8 cellular contexts compared by ENCODE assay signal in genomic region chr3:122681294-122682015, GRCh38. TPM values are rescaled to one million over a fixed set of nuclear protein-coding genes. Genes with fewer than 3 reads are reported as not detected.
DNase-seq lines count a peak whose midpoint lies in the region; ATAC-seq, FAIRE-seq and TF ChIP-seq lines count a peak whose summit lies in the region.

No MANE protein-coding gene starts in this region.

- H3K4me3 Mint-ChIP-seq in activated T-helper 17 cell treated with anti-CD3 and anti-CD28 coated beads, Interleukin-2, amount 50 U/mL, for 72 hours: peak overlapping the region; percentile 96
- H3K4me3 Mint-ChIP-seq in stimulated activated naive B cell treated with anti-CD40 and anti-IgM and Interleukin-4, amounts not matched to agents 10 μg/mL and 1 μg/mL and 100 μg/mL, for 72 hours: peak overlapping the region; percentile 93 to 97

- peak overlapping the region; percentile 97 for H3K27ac Mint-ChIP-seq in activated T-helper 17 cell treated with anti-CD3 and anti-CD28 coated beads, Interleukin-2, amount 50 U/mL, for 72 hours
- H3K27ac Mint-ChIP-seq in stimulated activated naive B cell treated with anti-CD40 and anti-IgM and Interleukin-4, amounts not matched to agents 10 μg/mL and 1 μg/mL and 100 μg/mL, for 72 hours: peak overlapping the region; percentile 96

- H3K4me1 ChIP-seq in iPS DF 6.9 (ENCODE audit: control insufficient read depth, insufficient read depth, low read length): peaks cover 6% of the 10 kb centered on the region; the same call in 1 of the 2 replicates

- no peaks in the 10 kb centered on the region for H3K9me3 Mint-ChIP-seq in activated T-helper 17 cell treated with anti-CD3 and anti-CD28 coated beads, Interleukin-2, amount 50 U/mL, for 72 hours
- H3K9me3 Mint-ChIP-seq in stimulated activated naive B cell treated with anti-CD40 and anti-IgM and Interleukin-4, amounts not matched to agents 10 μg/mL and 1 μg/mL and 100 μg/mL, for 72 hours: no peaks in the 10 kb centered on the region

- WGBS in iPS DF 6.9 (ENCODE audit: insufficient coverage, insufficient read length): no CpG with 5 or more reads among the region's 23 CpGs

- H3K4me1 Mint-ChIP-seq in activated T-helper 17 cell treated with anti-CD3 and anti-CD28 coated beads, Interleukin-2, amount 50 U/mL, for 72 hours: peaks cover 42% of the 10 kb centered on the region
- H3K4me1 Mint-ChIP-seq in stimulated activated naive B cell treated with anti-CD40 and anti-IgM and Interleukin-4, amounts not matched to agents 10 μg/mL and 1 μg/mL and 100 μg/mL, for 72 hours: peaks cover 47 to 68% of the 10 kb centered on the region in 2 donors

- no peak for ATAC-seq in activated T-helper 17 cell treated with anti-CD3 and anti-CD28 coated beads, Interleukin-2, amount 50 U/mL, for 72 hours (replicated peaks)
- ATAC-seq in stimulated activated naive B cell treated with anti-CD40 and anti-IgM and Interleukin-4, amounts not matched to agents 10 μg/mL and 1 μg/mL and 100 μg/mL, for 72 hours (replicated peaks): no peak
- no peak for ATAC-seq in HG02588 (IDR thresholded peaks at IDR 0.05; ENCODE audit: unreplicated experiment)

- no peak overlapping the region for H3K27ac ChIP-seq in HL-60 (replicated peaks)
- H3K27ac ChIP-seq in iPS DF 6.9 (ENCODE audit: low read length): no peak overlapping the region

- H3K36me3 Mint-ChIP-seq in activated T-helper 17 cell treated with anti-CD3 and anti-CD28 coated beads, Interleukin-2, amount 50 U/mL, for 72 hours (ENCODE audit: low read depth): peaks cover 22% of the 10 kb centered on the region
- peaks cover 13 to 28% of the 10 kb centered on the region in 2 donors for H3K36me3 Mint-ChIP-seq in stimulated activated naive B cell treated with anti-CD40 and anti-IgM and Interleukin-4, amounts not matched to agents 10 μg/mL and 1 μg/mL and 100 μg/mL, for 72 hours

- no peaks in the 10 kb centered on the region for H3K9me3 ChIP-seq in iPS DF 6.9 (ENCODE audit: control insufficient read depth, insufficient read depth, low read length)

- H3K4me3 ChIP-seq in HL-60 (replicated peaks; ENCODE audit: insufficient read depth, low read length) (peak overlapping the region; percentile 93), iPS DF 6.9 (ENCODE audit: low read length) (peak overlapping the region; percentile 86; the same call in 1 of the 2 replicates)

- DNase-seq in HL-60 (ENCODE audit: low read depth in 1 of 2, low spot score in 1 of 2): no peak
- no peak for DNase-seq in iPS DF 6.9 (ENCODE audit: low read depth, low spot score)
- no peak for DNase-seq in stimulated activated naive B cell treated with anti-CD40 and anti-IgM and Interleukin-4, amounts not matched to agents 10 μg/mL and 1 μg/mL and 100 μg/mL, for 72 hours
- no peak for DNase-seq in MV-4-11 (lab: John Stamatoyannopoulos, UW)
- no peak for DNase-seq in NCI-H2171 (lab: John Stamatoyannopoulos, UW)
- DNase-seq in GM19239 (ENCODE audit: insufficient read length, low spot score): no peak

- H3K27me3 Mint-ChIP-seq in activated T-helper 17 cell treated with anti-CD3 and anti-CD28 coated beads, Interleukin-2, amount 50 U/mL, for 72 hours: no peaks in the 10 kb centered on the region
- H3K27me3 Mint-ChIP-seq in stimulated activated naive B cell treated with anti-CD40 and anti-IgM and Interleukin-4, amounts not matched to agents 10 μg/mL and 1 μg/mL and 100 μg/mL, for 72 hours: no peaks in the 10 kb centered on the region

- FAIRE-seq in GM19239 (lab: Jason Lieb, UNC): no peak

- no peak for TF ChIP-seq CTCF in HL-60 (IDR thresholded peaks at IDR 0.05; ENCODE audit: insufficient read depth, low read length)

- no peaks in the 10 kb centered on the region for H3K27me3 ChIP-seq in HL-60 (ENCODE audit: insufficient read depth, poor library complexity, severe bottlenecking)
- no peaks in the 10 kb centered on the region for H3K27me3 ChIP-seq in iPS DF 6.9 (ENCODE audit: control insufficient read depth, insufficient read depth, low read length)

- no peaks in the 10 kb centered on the region for H3K36me3 ChIP-seq in iPS DF 6.9 (ENCODE audit: control insufficient read depth, insufficient read depth, low read length)

RNA-seq across cellular contexts. Expression of gene PARP14, which starts 0.8 kb away (rescaled TPM):
- total RNA-seq in activated T-helper 17 cell treated with anti-CD3 and anti-CD28 coated beads, Interleukin-2, amount 50 U/mL, for 72 hours: 10 to 100 TPM; 51.5 to 55.9 TPM
